In the genomic region with DNA sequence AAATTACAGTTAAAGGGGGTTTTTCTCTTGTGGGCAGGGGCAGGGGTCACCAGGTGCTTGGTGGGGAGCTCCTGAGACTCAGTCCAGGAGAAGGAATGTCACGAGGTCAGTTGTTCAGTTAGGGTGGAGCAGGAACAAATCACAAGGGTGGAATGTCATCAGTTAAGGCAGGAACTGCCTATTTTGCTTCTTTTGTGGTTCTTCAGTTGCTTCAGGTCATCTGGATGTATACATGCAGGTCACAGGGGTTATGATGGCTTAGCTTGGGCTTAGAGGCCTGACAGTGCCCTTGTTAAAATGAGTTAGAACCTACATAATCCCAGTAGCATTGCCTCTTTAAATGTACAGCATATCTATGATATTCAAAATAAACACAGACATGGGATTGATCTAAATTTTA, we compare ENCODE assay signal across 19 cellular contexts.
DNase-seq lines count a peak whose midpoint lies in the region; ATAC-seq and TF ChIP-seq lines count a peak whose summit lies in the region.
"Had no signal": no experiment of that assay in that cellular context is flagged by ENCODE, and none has a peak within 500 bp of the region (broad histone marks: within the 10 kb centered on the region; RNA-seq: fewer than 3 reads in every experiment).

No MANE protein-coding gene starts in this region.

- peaks cover 3% of the 10 kb centered on the region for H3K27me3 Mint-ChIP-seq in brain
- H3K27me3 Mint-ChIP-seq in progenitor cell of endocrine pancreas, result no peaks in the 10 kb centered on the region
- H3K27me3 Mint-ChIP-seq in CD8-positive, alpha-beta memory T cell, result no peaks in the 10 kb centered on the region
- H3K27me3 Mint-ChIP-seq: CD4-positive, alpha-beta memory T cell; CD4-positive, CD25-positive, alpha-beta regulatory T cell had no signal

- no peak for TF ChIP-seq CTCF in HEK293 (tag by site-specific recombination; IDR thresholded peaks at IDR 0.05)
- TF ChIP-seq CTCF in brain (conservative IDR thresholded peaks at IDR 0.05), result no peak
- no peak for TF ChIP-seq CTCF in progenitor cell of endocrine pancreas (IDR thresholded peaks at IDR 0.05; ENCODE audit: unreplicated experiment)
- no peak for TF ChIP-seq CTCF in body of pancreas (IDR thresholded peaks at IDR 0.05)
- no peak for TF ChIP-seq CTCF in GM20000 (IDR thresholded peaks at IDR 0.05; ENCODE audit: extremely low read depth, missing control alignments)

- intact Hi-C loops in body of pancreas (cut with DNase I), result loop anchor here (10.0 kb wide), 1 partner anchor 55 kb away; no protein-coding TSS in a partner anchor

- ATAC-seq in body of pancreas, result no peak
- no peak for ATAC-seq in GM18505 (IDR thresholded peaks at IDR 0.05; ENCODE audit: unreplicated experiment)

- no peaks in the 10 kb centered on the region for H3K4me1 ChIP-seq in HEK293 (ENCODE audit: control insufficient read depth, insufficient read depth, low read length)
- H3K4me1 ChIP-seq in CD8-positive, alpha-beta memory T cell (ENCODE audit: insufficient read depth, low read length), result no peaks in the 10 kb centered on the region
- H3K4me1 ChIP-seq in body of pancreas, result no peaks in the 10 kb centered on the region
- H3K4me1 ChIP-seq: BE2C, BLaER1, Caco-2 had no signal

- H3K36me3 Mint-ChIP-seq in brain (peaks cover 6% of the 10 kb centered on the region), progenitor cell of endocrine pancreas (ENCODE audit: insufficient read depth) (peaks cover 11% of the 10 kb centered on the region)
- H3K36me3 Mint-ChIP-seq in CD8-positive, alpha-beta memory T cell, result peaks cover 1 to 7% (median 4%) of the 10 kb centered on the region in 3 donors
- H3K36me3 Mint-ChIP-seq: CD4-positive, CD25-positive, alpha-beta regulatory T cell had no signal

- no peaks in the 10 kb centered on the region for H3K9me3 ChIP-seq in HEK293 (ENCODE audit: control insufficient read depth, insufficient read depth, low read depth, low read length)
- no peaks in the 10 kb centered on the region for H3K9me3 ChIP-seq in CD8-positive, alpha-beta memory T cell (ENCODE audit: low read length)
- H3K9me3 ChIP-seq in body of pancreas, result peaks cover 0 to 8% (median 0%) of the 10 kb centered on the region in 3 donors
- H3K9me3 ChIP-seq: BE2C had no signal

- H3K27ac ChIP-seq in HEK293 (ENCODE audit: extremely low read depth, low read depth, low read length) (no peak overlapping the region), body of pancreas (no peak overlapping the region)
- no peak overlapping the region for H3K27ac ChIP-seq in CD8-positive, alpha-beta memory T cell (ENCODE audit: low read depth, low read length)
- H3K27ac ChIP-seq: BLaER1 had no signal

- H3K27me3 ChIP-seq in CD8-positive, alpha-beta memory T cell (ENCODE audit: insufficient read depth, low read length, poor library complexity, severe bottlenecking), result no peaks in the 10 kb centered on the region
- no peaks in the 10 kb centered on the region for H3K27me3 ChIP-seq in body of pancreas
- H3K27me3 ChIP-seq: BE2C, BLaER1 had no signal

- H3K4me1 Mint-ChIP-seq in brain (peaks cover 34% of the 10 kb centered on the region), progenitor cell of endocrine pancreas (ENCODE audit: low read depth) (no peaks in the 10 kb centered on the region)
- H3K4me1 Mint-ChIP-seq in CD8-positive, alpha-beta memory T cell, result no peaks in the 10 kb centered on the region
- H3K4me1 Mint-ChIP-seq: CD4-positive, alpha-beta memory T cell; CD4-positive, CD25-positive, alpha-beta regulatory T cell had no signal

- 80 to 100% methylated on average over 1 of the region's 1 CpG for WGBS in body of pancreas, 2 donors

- CTCF ChIA-PET in HEK293 (lab: Yijun Ruan, JAX), result no interaction called here
- CTCF ChIA-PET in CD8-positive, alpha-beta memory T cell (lab: Charles Lee), result no interaction called here

- H3K4me3 ChIP-seq in HEK293 (ENCODE audit: low read depth, low read length), result no peak overlapping the region
- no peak overlapping the region for H3K4me3 ChIP-seq in CD8-positive, alpha-beta memory T cell (ENCODE audit: low read length)
- H3K4me3 ChIP-seq in body of pancreas, result no peak overlapping the region
- H3K4me3 ChIP-seq: BLaER1 had no signal

- DNase-seq in progenitor cell of endocrine pancreas (ENCODE audit: low spot score, unreplicated experiment) (no peak), body of pancreas (no peak), GM20000 (ENCODE audit: low spot score) (no peak)
- no peak for DNase-seq in CD8-positive, alpha-beta memory T cell
- DNase-seq: 8988T; ACHN; BE2C; C1 segment of cervical spinal cord; Caco-2; Calu3; CD4-positive, alpha-beta memory T cell; CD4-positive, CD25-positive, alpha-beta regulatory T cell; DMS79 treated with DMSO at 0.1 percent for 48 hours; GF-D8 had no signal

- H3K4me3 Mint-ChIP-seq in brain (no peak overlapping the region), progenitor cell of endocrine pancreas (ENCODE audit: low read depth) (no peak overlapping the region)
- H3K4me3 Mint-ChIP-seq in CD8-positive, alpha-beta memory T cell, result no peak overlapping the region
- H3K4me3 Mint-ChIP-seq: CD14-positive monocyte; CD4-positive, CD25-positive, alpha-beta regulatory T cell had no signal

- POLR2A ChIA-PET in HEK293 (lab: Yijun Ruan, JAX), result no interaction called here
- POLR2A ChIA-PET in CD8-positive, alpha-beta memory T cell (lab: Charles Lee), result no interaction called here

- no peak for TF ChIP-seq POLR2A in body of pancreas (IDR thresholded peaks at IDR 0.05)
- TF ChIP-seq POLR2A in GM18505 (IDR thresholded peaks at IDR 0.05; ENCODE audit: borderline replicate concordance, extremely low read depth, insufficient read depth, insufficient read length), result no peak

- H3K27ac Mint-ChIP-seq in brain, result peak overlapping the region; percentile 13 to 96 (median 37)
- peak overlapping the region; percentile 55 for H3K27ac Mint-ChIP-seq in progenitor cell of endocrine pancreas
- H3K27ac Mint-ChIP-seq in CD8-positive, alpha-beta memory T cell, result no peak overlapping the region
- H3K27ac Mint-ChIP-seq: CD4-positive, alpha-beta memory T cell; CD4-positive, CD25-positive, alpha-beta regulatory T cell had no signal

- H3K36me3 ChIP-seq in HEK293 (ENCODE audit: control insufficient read depth in 2 of 2, insufficient read depth in 1 of 2, low read length in 2 of 2), result no peaks in the 10 kb centered on the region
- H3K36me3 ChIP-seq in CD8-positive, alpha-beta memory T cell (ENCODE audit: insufficient read depth, low read length), result no peaks in the 10 kb centered on the region
- H3K36me3 ChIP-seq in body of pancreas (replicated peaks in 1 of 2; ENCODE audit: insufficient read depth in 1 of 2, low read depth in 2 of 2), result no peaks in the 10 kb centered on the region
- H3K36me3 ChIP-seq: BE2C, BLaER1 had no signal

- H3K9me3 Mint-ChIP-seq in brain (peaks cover 0 to 7% (median 3%) of the 10 kb centered on the region in 5 experiments), progenitor cell of endocrine pancreas (ENCODE audit: low read depth) (peaks cover 8% of the 10 kb centered on the region)
- peaks cover 0 to 6% (median 3%) of the 10 kb centered on the region in 5 donors for H3K9me3 Mint-ChIP-seq in CD8-positive, alpha-beta memory T cell

TF ChIP-seq in HEK293, 187 proteins besides CTCF, POLR2A, EP300 and RAD21:
- TF ChIP-seq SETDB1 (IDR thresholded peaks at IDR 0.05; ENCODE audit: insufficient read length, low read length), result peak; percentile 75
- TF ChIP-seq, protein P1, sequence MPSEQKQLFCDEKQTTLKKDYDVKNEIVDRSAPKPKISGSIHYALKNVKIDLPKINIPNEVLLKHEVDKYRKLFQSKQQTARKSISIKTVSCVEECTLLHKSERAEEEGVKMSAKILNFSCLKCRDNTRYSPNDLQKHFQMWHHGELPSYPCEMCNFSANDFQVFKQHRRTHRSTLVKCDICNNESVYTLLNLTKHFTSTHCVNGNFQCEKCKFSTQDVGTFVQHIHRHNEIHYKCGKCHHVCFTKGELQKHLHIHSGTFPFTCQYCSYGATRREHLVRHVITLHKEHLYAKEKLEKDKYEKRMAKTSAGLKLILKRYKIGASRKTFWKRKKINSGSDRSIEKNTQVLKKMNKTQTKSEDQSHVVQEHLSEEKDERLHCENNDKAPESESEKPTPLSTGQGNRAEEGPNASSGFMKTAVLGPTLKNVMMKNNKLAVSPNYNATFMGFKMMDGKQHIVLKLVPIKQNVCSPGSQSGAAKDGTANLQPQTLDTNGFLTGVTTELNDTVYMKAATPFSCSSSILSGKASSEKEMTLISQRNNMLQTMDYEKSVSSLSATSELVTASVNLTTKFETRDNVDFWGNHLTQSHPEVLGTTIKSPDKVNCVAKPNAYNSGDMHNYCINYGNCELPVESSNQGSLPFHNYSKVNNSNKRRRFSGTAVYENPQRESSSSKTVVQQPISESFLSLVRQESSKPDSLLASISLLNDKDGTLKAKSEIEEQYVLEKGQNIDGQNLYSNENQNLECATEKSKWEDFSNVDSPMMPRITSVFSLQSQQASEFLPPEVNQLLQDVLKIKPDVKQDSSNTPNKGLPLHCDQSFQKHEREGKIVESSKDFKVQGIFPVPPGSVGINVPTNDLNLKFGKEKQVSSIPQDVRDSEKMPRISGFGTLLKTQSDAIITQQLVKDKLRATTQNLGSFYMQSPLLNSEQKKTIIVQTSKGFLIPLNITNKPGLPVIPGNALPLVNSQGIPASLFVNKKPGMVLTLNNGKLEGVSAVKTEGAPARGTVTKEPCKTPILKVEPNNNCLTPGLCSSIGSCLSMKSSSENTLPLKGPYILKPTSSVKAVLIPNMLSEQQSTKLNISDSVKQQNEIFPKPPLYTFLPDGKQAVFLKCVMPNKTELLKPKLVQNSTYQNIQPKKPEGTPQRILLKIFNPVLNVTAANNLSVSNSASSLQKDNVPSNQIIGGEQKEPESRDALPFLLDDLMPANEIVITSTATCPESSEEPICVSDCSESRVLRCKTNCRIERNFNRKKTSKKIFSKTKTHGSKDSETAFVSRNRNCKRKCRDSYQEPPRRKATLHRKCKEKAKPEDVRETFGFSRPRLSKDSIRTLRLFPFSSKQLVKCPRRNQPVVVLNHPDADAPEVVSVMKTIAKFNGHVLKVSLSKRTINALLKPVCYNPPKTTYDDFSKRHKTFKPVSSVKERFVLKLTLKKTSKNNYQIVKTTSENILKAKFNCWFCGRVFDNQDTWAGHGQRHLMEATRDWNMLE (tag by site-specific recombination; conservative IDR thresholded peaks at IDR 0.05; ENCODE audit: low read depth), result no peak

Comparison
In these comparisons a context has a peak if more than half of its experiments do, and no peak if none do; other contexts are left out.
1. H3K27ac Mint-ChIP-seq: peak in brain (5 of 5) and progenitor cell of endocrine pancreas (single experiment); none in CD8-positive, alpha-beta memory T cell (0 of 8).